ENCODE assay signal across 9 cellular contexts in genomic region chr11:124876818-124877630, GRCh38. TPM values are rescaled to one million over a fixed set of nuclear protein-coding genes. Genes with fewer than 3 reads are reported as not detected.
DNase-seq lines count a peak whose midpoint lies in the region; ATAC-seq and TF ChIP-seq lines count a peak whose summit lies in the region.
"Had no signal": no experiment of that assay in that cellular context is flagged by ENCODE, and none has a peak within 500 bp of the region (broad histone marks: within the 10 kb centered on the region; RNA-seq: fewer than 3 reads in every experiment).

No MANE protein-coding gene starts in this region.

- peak overlapping the region; percentile 90 for H2AFZ ChIP-seq in KMS-11 (ENCODE audit: low read depth)

- no peak for TF ChIP-seq CTCF in AG09309 (IDR thresholded peaks at IDR 0.05; ENCODE audit: control insufficient read depth, insufficient read depth, low read depth, low read length, missing control alignments)
- TF ChIP-seq CTCF in KMS-11 (conservative IDR thresholded peaks at IDR 0.05; ENCODE audit: low read depth, low read length) = no peak
- no peak for TF ChIP-seq CTCF in GM13977 (IDR thresholded peaks at IDR 0.05; ENCODE audit: extremely low read depth, insufficient read depth, missing control alignments)

- H3K4me3 ChIP-seq in AG09309 (ENCODE audit: control insufficient read depth, low read depth, low read length) (peak overlapping the region; percentile 56), KMS-11 (IDR thresholded peaks at IDR 0.05; ENCODE audit: insufficient read depth, low read depth, low read length) (no peak overlapping the region)

- H3K9ac ChIP-seq in KMS-11 = peak overlapping the region; percentile 80; the same call in 1 of the 2 replicates

- DNase-seq in AG09309 (ENCODE audit: low read depth) = no peak
- DNase-seq in naive thymus-derived CD8-positive, alpha-beta T cell = no peak
- DNase-seq in GM13977 (ENCODE audit: low spot score) = no peak
- no peak for DNase-seq in Ammon's horn (ENCODE audit: low spot score)
- no peak for DNase-seq in HPDE6-E6E7 (ENCODE audit: extremely low spot score)

- H4K20me1 ChIP-seq in KMS-11 (ENCODE audit: insufficient read depth) = no peaks in the 10 kb centered on the region

- no peaks in the 10 kb centered on the region for H3K4me1 ChIP-seq in KMS-11 (ENCODE audit: low read depth, poor library complexity, severe bottlenecking)

- peaks cover 57% of the 10 kb centered on the region for H3K4me1 Mint-ChIP-seq in dendritic cell treated with granulocyte-macrophage colony-stimulating factor and Interleukin-4, amounts not matched to agents 40 ng/mL and 50 ng/mL, for 4 days (ENCODE audit: low read depth)
- peaks cover 18 to 44% (median 23%) of the 10 kb centered on the region in 4 donors for H3K4me1 Mint-ChIP-seq in naive thymus-derived CD8-positive, alpha-beta T cell

- H3K27ac ChIP-seq in KMS-11 = no peak overlapping the region

- H3K9me3 Mint-ChIP-seq in dendritic cell treated with granulocyte-macrophage colony-stimulating factor and Interleukin-4, amounts not matched to agents 40 ng/mL and 50 ng/mL, for 4 days = no peaks in the 10 kb centered on the region
- H3K9me3 Mint-ChIP-seq in naive thymus-derived CD8-positive, alpha-beta T cell = no peaks in the 10 kb centered on the region

- in situ Hi-C loops in GM13977 (cut with MboI; ENCODE audit: low pct_unique_long_range_greater_than_20kb, low sequenced_read_pairs, unreplicated experiment) = no loop called here

- H3K4me3 Mint-ChIP-seq in dendritic cell treated with granulocyte-macrophage colony-stimulating factor and Interleukin-4, amounts not matched to agents 40 ng/mL and 50 ng/mL, for 4 days = peak overlapping the region; percentile 86
- peak overlapping the region; percentile 74 to 96 (median 91) for H3K4me3 Mint-ChIP-seq in naive thymus-derived CD8-positive, alpha-beta T cell

- H3K27me3 ChIP-seq in KMS-11 (ENCODE audit: insufficient read depth, low read depth) = no peaks in the 10 kb centered on the region

- intact Hi-C loops in dendritic cell treated with granulocyte-macrophage colony-stimulating factor and Interleukin-4, amounts not matched to agents 40 ng/mL and 50 ng/mL, for 4 days (cut with micrococcal nuclease) = loop anchor here (1.0 to 5.0 kb wide), 3 partner anchors 12 to 75 kb away; partner anchors contain the start of gene CCDC15

- H3K79me2 ChIP-seq in KMS-11 (ENCODE audit: insufficient read depth, low read depth) = no peaks in the 10 kb centered on the region

- POLR2A ChIA-PET in naive thymus-derived CD8-positive, alpha-beta T cell (lab: Charles Lee) = interaction anchor here (0.6 to 3.8 kb wide), 15 partner anchors 11 to 254 kb away, joined by 3 to 49 read pairs (median 5); partner anchors contain the start of genes CCDC15, MSANTD2, ROBO3 and TBRG1

- peak overlapping the region; percentile 90 for H3K27ac Mint-ChIP-seq in dendritic cell treated with granulocyte-macrophage colony-stimulating factor and Interleukin-4, amounts not matched to agents 40 ng/mL and 50 ng/mL, for 4 days
- H3K27ac Mint-ChIP-seq in naive thymus-derived CD8-positive, alpha-beta T cell = peak overlapping the region; percentile 53 to 98 (median 96)

- no peaks in the 10 kb centered on the region for H3K36me3 ChIP-seq in KMS-11 (ENCODE audit: insufficient read depth)

- peaks cover 62% of the 10 kb centered on the region for H3K27me3 Mint-ChIP-seq in dendritic cell treated with granulocyte-macrophage colony-stimulating factor and Interleukin-4, amounts not matched to agents 40 ng/mL and 50 ng/mL, for 4 days
- H3K27me3 Mint-ChIP-seq in naive thymus-derived CD8-positive, alpha-beta T cell = peaks cover 0 to 36% (median 22%) of the 10 kb centered on the region in 5 donors

- H3K36me3 Mint-ChIP-seq in dendritic cell treated with granulocyte-macrophage colony-stimulating factor and Interleukin-4, amounts not matched to agents 40 ng/mL and 50 ng/mL, for 4 days (ENCODE audit: low read depth) = no peaks in the 10 kb centered on the region
- H3K36me3 Mint-ChIP-seq in naive thymus-derived CD8-positive, alpha-beta T cell = no peaks in the 10 kb centered on the region

- ATAC-seq in naive thymus-derived CD8-positive, alpha-beta T cell = no peak
- no peak for ATAC-seq in HG02981 (IDR thresholded peaks at IDR 0.05; ENCODE audit: unreplicated experiment)

- peak overlapping the region; percentile 48; the same call in 1 of the 2 replicates for H3K4me2 ChIP-seq in KMS-11

RNA-seq across cellular contexts. Expression of gene ROBO3, which starts 11.8 kb away (rescaled TPM):
- total RNA-seq in naive thymus-derived CD8-positive, alpha-beta T cell = 10 to 100 TPM; 49.4 to 55.0 TPM
- 1 to 10 TPM; 5.8 to 7.0 (median 6.9) TPM for polyA plus RNA-seq in naive thymus-derived CD8-positive, alpha-beta T cell

RNA-seq across cellular contexts. Expression of gene ROBO4, which starts 20.6 kb away (rescaled TPM):
- not detected for total RNA-seq in naive thymus-derived CD8-positive, alpha-beta T cell
- under 1 TPM in 1 of 3 donors, not detected in 2; 0.04 TPM for polyA plus RNA-seq in naive thymus-derived CD8-positive, alpha-beta T cell

RNA-seq across cellular contexts. Expression of gene HEPN1, which starts 42.0 kb away (rescaled TPM):
- total RNA-seq in naive thymus-derived CD8-positive, alpha-beta T cell = not detected
- not detected for polyA plus RNA-seq in naive thymus-derived CD8-positive, alpha-beta T cell
- total RNA-seq: T-helper 2 cell treated with Interferon-gamma antibody and Interleukin-4, amounts not matched to agents 100 ng/mL and 5 ng/mL, for 36 hours had no signal

RNA-seq across cellular contexts. Expression of gene HEPACAM, which starts 58.8 kb away (rescaled TPM):
- total RNA-seq in naive thymus-derived CD8-positive, alpha-beta T cell = not detected
- not detected for polyA plus RNA-seq in naive thymus-derived CD8-positive, alpha-beta T cell
- total RNA-seq: T-helper 2 cell treated with Interferon-gamma antibody and Interleukin-4, amounts not matched to agents 100 ng/mL and 5 ng/mL, for 36 hours had no signal
